1 cellular context compared by ENCODE assay signal in the genomic region with DNA sequence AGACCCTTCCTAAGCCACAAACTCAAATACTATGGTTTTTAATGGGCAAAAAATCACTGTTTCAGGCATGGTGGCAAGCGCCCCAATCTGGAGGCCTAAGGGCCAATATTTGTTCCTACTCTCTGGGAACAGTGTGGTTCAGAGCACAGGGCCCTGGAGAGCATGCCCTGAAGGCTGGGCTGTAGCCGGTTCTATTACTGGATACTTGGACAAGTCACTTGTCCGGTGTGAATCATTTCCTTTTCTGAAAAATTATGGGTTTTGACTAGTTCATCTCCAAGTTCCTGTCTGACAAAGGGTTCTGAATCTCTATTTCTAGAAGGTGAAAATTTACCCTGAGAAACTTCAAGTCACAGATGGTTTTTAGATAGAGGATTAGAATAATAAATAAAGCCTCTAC.
TF ChIP-seq lines count a peak whose summit lies in the region.

No MANE protein-coding gene starts in this region.

TF ChIP-seq in SK-N-SH treated with all-trans-retinoic acid at 6 μM for 48 hours, 23 proteins besides CTCF, POLR2A, EP300 and RAD21 (continued from another document):
- TF ChIP-seq PATZ1 (CRISPR knock-in tag; IDR thresholded peaks at IDR 0.05; ENCODE audit: borderline replicate concordance) (no peak), ISL1 (CRISPR knock-in tag; IDR thresholded peaks at IDR 0.05) (no peak)
